ENCODE assay signal across 8 cellular contexts in genomic region chr2:206159346-206160123, GRCh38. TPM values are rescaled to one million over a fixed set of nuclear protein-coding genes. Genes with fewer than 3 reads are reported as not detected.
DNase-seq lines count a peak whose midpoint lies in the region; ATAC-seq and TF ChIP-seq lines count a peak whose summit lies in the region.

Gene EEF1B2 (plus strand): TSS chr2:206159895. CDS start chr2:206159980, 85 bp downstream.
Gene NDUFS1 (minus strand): TSS chr2:206159444. CDS start chr2:206153678, 5,766 bp downstream.

- no peaks in the 10 kb centered on the region for H3K9me3 Mint-ChIP-seq in osteocyte (ENCODE audit: unreplicated experiment)

- H3K4me3 ChIP-seq in GM12864 (ENCODE audit: low read depth, low read length) (peak within 1 kb of the TSS; percentile 100), thymus (ENCODE audit: low read length) (peak within 1 kb of the TSS; percentile 72)

- H3K4me3 Mint-ChIP-seq in osteocyte (ENCODE audit: unreplicated experiment), result peak within 1 kb of the TSS; percentile 97

- H3K9me3 ChIP-seq in thymus (ENCODE audit: control insufficient read depth), result no peaks in the 10 kb centered on the region

- under 1% methylated on average over 64 of the region's 64 CpGs for WGBS in thymus

- DNase-seq in GM12864 (ENCODE audit: low read depth) (peak; percentile 96), NCI-H1417 (lab: John Stamatoyannopoulos, UW) (peak; percentile 95 to 99 (median 97)), SW 1271 (lab: John Stamatoyannopoulos, UW) (peak; percentile 86 to 95), head of caudate nucleus (peak; percentile 95 to 99 (median 99)), osteocyte (ENCODE audit: extremely low spot score, unreplicated experiment) (peak; percentile 99)
- DNase-seq in activated naive CD8-positive, alpha-beta T cell treated with anti-CD3 and anti-CD28 coated beads, Interleukin-2, amount 50 U/mL, for 16 hours (ENCODE audit: low read depth, low spot score), result peak; percentile 93

- ATAC-seq in HG02759 (IDR thresholded peaks at IDR 0.05; ENCODE audit: unreplicated experiment), result peak; percentile 89

- H3K36me3 ChIP-seq in thymus (ENCODE audit: control insufficient read depth, insufficient read depth), result peaks cover 3% of the 10 kb centered on the region

- H3K27ac ChIP-seq in thymus (ENCODE audit: low read depth), result peak within 1 kb of the TSS; percentile 94

- peaks cover 12% of the 10 kb centered on the region for H3K4me1 ChIP-seq in thymus (ENCODE audit: control insufficient read depth, insufficient read depth, low read length)

- H3K36me3 Mint-ChIP-seq in osteocyte (ENCODE audit: unreplicated experiment), result peaks cover 28% of the 10 kb centered on the region

- TF ChIP-seq CTCF in GM12864 (IDR thresholded peaks at IDR 0.05; ENCODE audit: low read depth, low read length, missing control alignments), result no peak
- TF ChIP-seq CTCF in osteocyte (IDR thresholded peaks at IDR 0.05), result no peak

- peak within 1 kb of the TSS; percentile 98 for H3K27ac Mint-ChIP-seq in osteocyte (ENCODE audit: unreplicated experiment)

- intact Hi-C loops in head of caudate nucleus (cut with DNase I), result loop anchor here (5.0 to 10.0 kb wide), 2 partner anchors 72 to 105 kb away; partner anchors contain the start of gene INO80D

- no peaks in the 10 kb centered on the region for H3K27me3 Mint-ChIP-seq in osteocyte (ENCODE audit: unreplicated experiment)

- no peaks in the 10 kb centered on the region for H3K27me3 ChIP-seq in thymus (ENCODE audit: control insufficient read depth, insufficient read depth)

- peaks cover 36% of the 10 kb centered on the region for H3K4me1 Mint-ChIP-seq in osteocyte (ENCODE audit: unreplicated experiment)

RNA-seq across cellular contexts. Expression of gene EEF1B2, which starts in this region (rescaled TPM):
- 425 and 433 TPM in 2 replicates for total RNA-seq in osteocyte
- 802 TPM for polyA plus RNA-seq in thymus

RNA-seq across cellular contexts. Expression of gene NDUFS1, which starts in this region (rescaled TPM):
- 90.5 and 97.2 TPM in 2 replicates for total RNA-seq in osteocyte
- 20.8 TPM for polyA plus RNA-seq in thymus

Comparison
In these comparisons a context has a peak if more than half of its experiments do, and no peak if none do; other contexts are left out.
1. Peak in every context shown above with its lines: DNase-seq, ATAC-seq, H3K4me3 ChIP-seq and H3K27ac ChIP-seq.